ENCODE assay signal across 15 cellular contexts in the genomic region with DNA sequence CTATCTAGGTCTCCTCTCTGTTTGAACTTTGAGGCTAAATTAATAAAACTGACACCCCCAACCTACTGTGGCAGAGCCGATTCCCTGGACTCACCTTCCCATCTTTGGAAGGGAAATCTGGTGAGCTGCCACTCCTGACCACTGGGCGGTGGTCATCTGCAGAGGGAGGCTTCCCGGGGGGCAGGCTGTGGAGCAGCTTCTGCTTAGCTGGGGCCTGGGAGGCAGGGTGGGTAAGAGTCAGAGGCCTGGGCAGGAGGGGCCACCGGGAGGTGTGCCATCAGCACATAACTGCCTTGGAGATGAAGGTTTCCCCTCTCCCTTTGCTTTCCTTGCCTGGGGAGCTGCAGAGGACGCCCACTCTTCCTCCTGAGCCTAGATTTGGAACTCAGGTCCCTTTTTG. TPM values are rescaled to one million over a fixed set of nuclear protein-coding genes. Genes with fewer than 3 reads are reported as not detected.
DNase-seq lines count a peak whose midpoint lies in the region; ATAC-seq and TF ChIP-seq lines count a peak whose summit lies in the region.
"Had no signal": no experiment of that assay in that cellular context is flagged by ENCODE, and none has a peak within 500 bp of the region (broad histone marks: within the 10 kb centered on the region; RNA-seq: fewer than 3 reads in every experiment).

No MANE protein-coding gene starts in this region.

- H3K36me3 ChIP-seq in Caco-2 (ENCODE audit: control insufficient read depth, insufficient read depth, low read length) (no peaks in the 10 kb centered on the region), osteoblast (ENCODE audit: insufficient read depth, low read length) (no peaks in the 10 kb centered on the region)

- H4K20me1 ChIP-seq in osteoblast (ENCODE audit: insufficient read depth, low read length): no peaks in the 10 kb centered on the region

- H3K9me3 ChIP-seq in Caco-2 (no peaks in the 10 kb centered on the region), osteoblast (ENCODE audit: low read depth, low read length) (no peaks in the 10 kb centered on the region)

- H3K36me3 Mint-ChIP-seq in Caco-2 (ENCODE audit: insufficient read depth, unreplicated experiment) (no peaks in the 10 kb centered on the region), HFFc6 (ENCODE audit: low read depth) (no peaks in the 10 kb centered on the region)

- POLR2A ChIA-PET in Caco-2 (lab: Charles Lee): no interaction called here

- H3K4me1 ChIP-seq in Caco-2 (no peaks in the 10 kb centered on the region), osteoblast (ENCODE audit: insufficient read depth, low read length) (peaks cover 8% of the 10 kb centered on the region)

- H3K27me3 Mint-ChIP-seq in Caco-2 (ENCODE audit: insufficient read depth, unreplicated experiment) (peaks cover 11% of the 10 kb centered on the region), HFFc6 (ENCODE audit: insufficient read depth) (peaks cover 52% of the 10 kb centered on the region)

- H3K9me3 Mint-ChIP-seq in Caco-2 (ENCODE audit: unreplicated experiment): no peaks in the 10 kb centered on the region
- H3K9me3 Mint-ChIP-seq in HFFc6: no peaks in the 10 kb centered on the region
- H3K9me3 Mint-ChIP-seq: T-helper 2 cell treated with Interferon-gamma antibody and Interleukin-4, amounts not matched to agents 5 μg/mL and 100 μg/mL, for 36 hours had no signal

- no peak overlapping the region for H3K4me2 ChIP-seq in osteoblast (ENCODE audit: insufficient read depth, low read length)

- no peak overlapping the region for H2AFZ ChIP-seq in osteoblast (ENCODE audit: low read length)

- H3K27me3 ChIP-seq in Caco-2 (replicated peaks; ENCODE audit: control insufficient read depth, insufficient read depth, low read length) (no peaks in the 10 kb centered on the region; the same call in 1 of the 2 replicates), osteoblast (ENCODE audit: insufficient read depth, low read length) (peaks cover 73% of the 10 kb centered on the region)

- H3K4me1 Mint-ChIP-seq in Caco-2 (ENCODE audit: low read depth, unreplicated experiment) (no peaks in the 10 kb centered on the region), HFFc6 (ENCODE audit: low read depth) (no peaks in the 10 kb centered on the region)

- H3K4me3 Mint-ChIP-seq in Caco-2 (ENCODE audit: unreplicated experiment) (no peak overlapping the region), HFFc6 (no peak overlapping the region)
- H3K4me3 Mint-ChIP-seq: T-helper 2 cell treated with Interferon-gamma antibody and Interleukin-4, amounts not matched to agents 5 μg/mL and 100 μg/mL, for 36 hours had no signal

- no peak overlapping the region for H3K27ac Mint-ChIP-seq in Caco-2 (ENCODE audit: unreplicated experiment)
- H3K27ac Mint-ChIP-seq in HFFc6: no peak overlapping the region
- H3K27ac Mint-ChIP-seq: T-helper 2 cell treated with Interferon-gamma antibody and Interleukin-4, amounts not matched to agents 5 μg/mL and 100 μg/mL, for 36 hours had no signal

- no peak for ATAC-seq in HG03469 (IDR thresholded peaks at IDR 0.05; ENCODE audit: unreplicated experiment)
- no peak for ATAC-seq in GM18498 (IDR thresholded peaks at IDR 0.05; ENCODE audit: unreplicated experiment)
- ATAC-seq: right cardiac atrium had no signal

- CTCF ChIA-PET in Caco-2 (lab: Charles Lee): no interaction called here

- no peak overlapping the region for H3K4me3 ChIP-seq in Caco-2 (ENCODE audit: low read depth, low read length)
- no peak overlapping the region for H3K4me3 ChIP-seq in osteoblast (ENCODE audit: insufficient read depth, low read length)

- intact Hi-C loops in Caco-2 (cut with micrococcal nuclease; ENCODE audit: unreplicated experiment): loop anchor here (5.0 kb wide), 2 partner anchors 399 to 509 kb away; no protein-coding TSS in a partner anchor

- TF ChIP-seq CTCF in Caco-2 (IDR thresholded peaks at IDR 0.05; ENCODE audit: insufficient read depth in 1 of 2, low read depth in 1 of 2, low read length in 1 of 2, severe bottlenecking in 1 of 2, unreplicated experiment in 1 of 2): peak; percentile 13 to 24
- TF ChIP-seq CTCF in HFFc6 (IDR thresholded peaks at IDR 0.05): peak; percentile 41
- no peak for TF ChIP-seq CTCF in osteoblast (IDR thresholded peaks at IDR 0.05; ENCODE audit: extremely low read depth, low read depth, low read length)

- H3K27ac ChIP-seq in osteoblast (ENCODE audit: low read depth, low read length): no peak overlapping the region

- DNase-seq in Caco-2 (peak in 1 of 2 experiments; percentile 42), HFFc6 (no peak), ecto neural progenitor cell (ENCODE audit: low spot score) (peak; percentile 56), osteoblast (ENCODE audit: insufficient read length, low spot score, missing footprints) (peak; percentile 70), cortex of kidney (lab: John Stamatoyannopoulos, UW) (no peak), Kasumi-1 (lab: John Stamatoyannopoulos, UW) (no peak)
- DNase-seq: hypothalamus, KBM-7, NCI-H2081 treated with DMSO at 0.1 percent for 48 hours, substantia nigra had no signal

- H3K79me2 ChIP-seq in osteoblast (ENCODE audit: insufficient read depth, low read length): no peaks in the 10 kb centered on the region

- no TSS peak for BruUV-seq in Caco-2 (replicated peaks; lab: Mats Ljungman, UMichigan)

RNA-seq across cellular contexts. Expression of a gene that starts 2.3 kb away (rescaled TPM):
- total RNA-seq in Caco-2 (2022): not detected in 2 replicates
- not detected for total RNA-seq in HFFc6 (2021; fragmentation: NEBNext Ultra II Directional; extraction: Animal tissue kit (Norgen Biotek cat#: 25700))
- not detected in 2 replicates for total RNA-seq in osteoblast
- total RNA-seq: mononuclear cell had no signal

RNA-seq across cellular contexts. Expression of a gene that starts 33.0 kb away (rescaled TPM):
- total RNA-seq in Caco-2 (2022) (15.5 and 18.0 TPM in 2 replicates), osteoblast (21.2 and 28.2 TPM in 2 replicates)
- total RNA-seq in HFFc6 (2021; fragmentation: NEBNext Ultra II Directional; extraction: Animal tissue kit (Norgen Biotek cat#: 25700)): 10 to 100 TPM; 18.2 to 23.6 (median 21.6) TPM

Comparison
In these comparisons a context has a peak if more than half of its experiments do, and no peak if none do; other contexts are left out.
1. DNase-seq: peak in ecto neural progenitor cell (single experiment) and osteoblast (single experiment); none in HFFc6 (single experiment), cortex of kidney (single experiment) and Kasumi-1 (0 of 2).